8 cellular contexts compared by ENCODE assay signal in genomic region chr17:45585794-45586650, GRCh38.
DNase-seq lines count a peak whose midpoint lies in the region; ATAC-seq and TF ChIP-seq lines count a peak whose summit lies in the region.
"Not testable (repeated sequence)": the region's sequence is repeated elsewhere in the genome, so short reads cannot be mapped to it uniquely, and the experiment has no call there.

No MANE protein-coding gene starts in this region.

- peak in 6 of 7 experiments; percentile 22 to 67 (median 30) for DNase-seq in CD8-positive, alpha-beta T cell
- DNase-seq in HAP-1 (ENCODE audit: low spot score in 2 of 2), result peak in 1 of 2 experiments; percentile 53
- DNase-seq in RKO (ENCODE audit: low spot score), result peak; percentile 48
- peak; percentile 39 for DNase-seq in activated T-helper 2 cell treated with anti-CD3 and anti-CD28 coated beads, Interferon-gamma antibody, Interleukin-2, Interleukin-4, amounts not matched to agents 10 μg/mL and 5 μg/mL and 100 μg/mL, durations not matched to agents 14 hours and 24 hours and 36 hours (ENCODE audit: low spot score)

- H2AFZ ChIP-seq in neuron (ENCODE audit: low read depth, low read length), result not testable (repeated sequence)

- not testable (repeated sequence) for H3K27me3 ChIP-seq in CD8-positive, alpha-beta T cell (ENCODE audit: insufficient read depth, low read length); HAP-1 (ENCODE audit: low read depth); ectodermal cell (ENCODE audit: control insufficient read depth, insufficient read depth, low read length, poor library complexity, severe bottlenecking); iPS-18a (ENCODE audit: control insufficient read depth, insufficient read depth, low read length); neuron (ENCODE audit: insufficient read depth, low read length); subcutaneous abdominal adipose tissue (ENCODE audit: control insufficient read depth in 5 of 5, insufficient read depth in 4 of 5, low read length in 5 of 5)

- ATAC-seq in CD8-positive, alpha-beta T cell, result peak; percentile 9

- peaks cover 19% of the 10 kb centered on the region for H3K4me1 ChIP-seq in CD8-positive, alpha-beta T cell (ENCODE audit: insufficient read depth, low read length)
- not testable (repeated sequence) for H3K4me1 ChIP-seq in HAP-1; ectodermal cell (ENCODE audit: control insufficient read depth, insufficient read depth, low read length); iPS-18a (ENCODE audit: control insufficient read depth, low read depth, low read length); neuron (ENCODE audit: insufficient read depth, low read length)
- peaks cover 0 to 34% (median 16%) of the 10 kb centered on the region in 5 donors for H3K4me1 ChIP-seq in subcutaneous abdominal adipose tissue (ENCODE audit: control insufficient read depth in 5 of 5, insufficient read depth in 5 of 5, low read length in 5 of 5)

- peak overlapping the region; percentile 89 for H3K27ac Mint-ChIP-seq in CD8-positive, alpha-beta T cell
- H3K27ac Mint-ChIP-seq in activated T-helper 2 cell treated with anti-CD3 and anti-CD28 coated beads, Interferon-gamma antibody, Interleukin-2, Interleukin-4, amounts not matched to agents 10 μg/mL and 5 μg/mL and 100 μg/mL, durations not matched to agents 14 hours and 24 hours and 36 hours, result peak overlapping the region; percentile 91

- 4% methylated on average over 45 to 46 of the region's 62 CpGs for WGBS in ectodermal cell, 2 experiments

- peaks cover 21% of the 10 kb centered on the region for H3K4me1 Mint-ChIP-seq in CD8-positive, alpha-beta T cell (ENCODE audit: low read depth)
- peaks cover 28% of the 10 kb centered on the region for H3K4me1 Mint-ChIP-seq in activated T-helper 2 cell treated with anti-CD3 and anti-CD28 coated beads, Interferon-gamma antibody, Interleukin-2, Interleukin-4, amounts not matched to agents 10 μg/mL and 5 μg/mL and 100 μg/mL, durations not matched to agents 14 hours and 24 hours and 36 hours (ENCODE audit: low read depth)

- H3K4me3 Mint-ChIP-seq in CD8-positive, alpha-beta T cell, result peak overlapping the region; percentile 96
- peak overlapping the region; percentile 85 for H3K4me3 Mint-ChIP-seq in activated T-helper 2 cell treated with anti-CD3 and anti-CD28 coated beads, Interferon-gamma antibody, Interleukin-2, Interleukin-4, amounts not matched to agents 10 μg/mL and 5 μg/mL and 100 μg/mL, durations not matched to agents 14 hours and 24 hours and 36 hours (ENCODE audit: low read depth)

- H3K9me3 ChIP-seq in CD8-positive, alpha-beta T cell (ENCODE audit: low read length); HAP-1; ectodermal cell (ENCODE audit: control insufficient read depth, low read length); iPS-18a (ENCODE audit: control insufficient read depth, low read depth, low read length); neuron (ENCODE audit: low read length); subcutaneous abdominal adipose tissue (ENCODE audit: control insufficient read depth in 5 of 5, low read length in 5 of 5): not testable (repeated sequence)

- H3K9me3 Mint-ChIP-seq in CD8-positive, alpha-beta T cell; activated T-helper 2 cell treated with anti-CD3 and anti-CD28 coated beads, Interferon-gamma antibody, Interleukin-2, Interleukin-4, amounts not matched to agents 10 μg/mL and 5 μg/mL and 100 μg/mL, durations not matched to agents 14 hours and 24 hours and 36 hours: not testable (repeated sequence)

- not testable (repeated sequence) for TF ChIP-seq CTCF in CD8-positive, alpha-beta T cell (IDR thresholded peaks at IDR 0.05)

- CTCF ChIA-PET in CD8-positive, alpha-beta T cell (lab: Charles Lee), result not testable (repeated sequence)

- POLR2A ChIA-PET in CD8-positive, alpha-beta T cell (lab: Charles Lee), result interaction anchor here (0.8 to 1.0 kb wide), 2 partner anchors 425 to 674 kb away, joined by 4 read pairs; no protein-coding TSS in a partner anchor

- peak overlapping the region; percentile 83 for H3K4me3 ChIP-seq in CD8-positive, alpha-beta T cell (ENCODE audit: low read depth, low read length)
- H3K4me3 ChIP-seq in HAP-1 (peak overlapping the region; percentile 58), ectodermal cell (ENCODE audit: insufficient read depth, low read depth, low read length) (peak overlapping the region; percentile 81), iPS-18a (ENCODE audit: low read length) (peak overlapping the region; percentile 64), neuron (ENCODE audit: low read length) (peak overlapping the region; percentile 62), subcutaneous abdominal adipose tissue (ENCODE audit: low read depth in 1 of 5, low read length in 5 of 5) (peak overlapping the region in 4 of 5 donors; percentile 50 to 88 (median 67))

- H3K9ac ChIP-seq in iPS-18a (ENCODE audit: low read length) (peak overlapping the region; percentile 91), subcutaneous abdominal adipose tissue (ENCODE audit: low read length in 5 of 5) (peak overlapping the region in 1 of 5 donors; percentile 47)

- peaks cover 17% of the 10 kb centered on the region for H3K36me3 Mint-ChIP-seq in CD8-positive, alpha-beta T cell
- H3K36me3 Mint-ChIP-seq in activated T-helper 2 cell treated with anti-CD3 and anti-CD28 coated beads, Interferon-gamma antibody, Interleukin-2, Interleukin-4, amounts not matched to agents 10 μg/mL and 5 μg/mL and 100 μg/mL, durations not matched to agents 14 hours and 24 hours and 36 hours (ENCODE audit: low read depth), result peaks cover 27% of the 10 kb centered on the region

- peak overlapping the region; percentile 90 for H3K27ac ChIP-seq in CD8-positive, alpha-beta T cell (ENCODE audit: low read depth, low read length)
- not testable (repeated sequence) for H3K27ac ChIP-seq in ectodermal cell (ENCODE audit: insufficient read depth, low read depth, low read length, poor library complexity, severe bottlenecking); iPS-18a (ENCODE audit: low read length); subcutaneous abdominal adipose tissue (ENCODE audit: low read depth, low read length)

- H3K36me3 ChIP-seq in CD8-positive, alpha-beta T cell (ENCODE audit: insufficient read depth, low read length); subcutaneous abdominal adipose tissue (ENCODE audit: control insufficient read depth in 5 of 5, insufficient read depth in 5 of 5, low read length in 5 of 5): not testable (repeated sequence)
- H3K36me3 ChIP-seq in HAP-1 (replicated peaks) (peaks cover 17% of the 10 kb centered on the region), ectodermal cell (ENCODE audit: control insufficient read depth, insufficient read depth, low read length) (peaks cover 10% of the 10 kb centered on the region), iPS-18a (ENCODE audit: control insufficient read depth, low read depth, low read length) (peaks cover 10% of the 10 kb centered on the region), neuron (ENCODE audit: insufficient read depth, low read length) (peaks cover 14% of the 10 kb centered on the region)

- intact Hi-C loops in CD8-positive, alpha-beta T cell (cut with DNase I, micrococcal nuclease); activated T-helper 2 cell treated with anti-CD3 and anti-CD28 coated beads, Interferon-gamma antibody, Interleukin-2, Interleukin-4, amounts not matched to agents 10 μg/mL and 5 μg/mL and 100 μg/mL, durations not matched to agents 14 hours and 24 hours and 36 hours (cut with micrococcal nuclease): not testable (repeated sequence)

- not testable (repeated sequence) for H3K27me3 Mint-ChIP-seq in CD8-positive, alpha-beta T cell (ENCODE audit: low read depth); activated T-helper 2 cell treated with anti-CD3 and anti-CD28 coated beads, Interferon-gamma antibody, Interleukin-2, Interleukin-4, amounts not matched to agents 10 μg/mL and 5 μg/mL and 100 μg/mL, durations not matched to agents 14 hours and 24 hours and 36 hours (ENCODE audit: low read depth)

- in situ Hi-C loops in HAP-1 (cut with MboI; ENCODE audit: low sequenced_read_pairs), result loop anchor here (25.0 kb wide), 1 partner anchor 676 kb away; no protein-coding TSS in a partner anchor
